In genomic region chr3:133573629-133574194, GRCh38 we compare ENCODE assay signal across 8 cellular contexts. TPM values are rescaled to one million over a fixed set of nuclear protein-coding genes. Genes with fewer than 3 reads are reported as not detected.
A peak's percentile ranks its signal among the peaks of the same experiment; 100 is the strongest.
DNase-seq lines count a peak whose midpoint lies in the region; FAIRE-seq and TF ChIP-seq lines count a peak whose summit lies in the region.

TSS of gene CDV3 (plus strand) at chr3:133573686. CDS start at chr3:133574045, 359 bp downstream.

- FAIRE-seq in GM12892 (lab: Jason Lieb, UNC): no peak

- peaks cover 11% of the 10 kb centered on the region for H4K20me1 ChIP-seq in MM.1S (ENCODE audit: insufficient read depth, low read length)

- H3K9ac ChIP-seq in MM.1S (ENCODE audit: low read length) (peak within 1 kb of the TSS; percentile 94), mucosa of rectum (ENCODE audit: low read depth in 1 of 2, low read length in 2 of 2) (peak within 1 kb of the TSS; percentile 79 to 97)

- 0 to 1% methylated on average over 81 of the region's 81 CpGs for WGBS in ectodermal cell, 2 experiments

- H3K27me3 ChIP-seq in H7 (ENCODE audit: control insufficient read depth, insufficient read depth, low read length): no peaks in the 10 kb centered on the region
- H3K27me3 ChIP-seq in MM.1S (replicated peaks; ENCODE audit: insufficient read depth, low read length): no peaks in the 10 kb centered on the region
- no peaks in the 10 kb centered on the region for H3K27me3 ChIP-seq in ectodermal cell (ENCODE audit: control insufficient read depth, insufficient read depth, low read length, poor library complexity, severe bottlenecking)
- no peaks in the 10 kb centered on the region for H3K27me3 ChIP-seq in mucosa of rectum (ENCODE audit: control insufficient read depth in 2 of 2, insufficient read depth in 2 of 2, low read length in 2 of 2)

- no peaks in the 10 kb centered on the region for H3K9me2 ChIP-seq in MM.1S (replicated peaks; ENCODE audit: insufficient read depth, low read length)

- H3K4me1 ChIP-seq in MM.1S (ENCODE audit: low read length) (peaks cover 35% of the 10 kb centered on the region), ectodermal cell (ENCODE audit: control insufficient read depth, insufficient read depth, low read length) (peaks cover 10% of the 10 kb centered on the region), mucosa of rectum (ENCODE audit: control insufficient read depth in 2 of 2, insufficient read depth in 2 of 2, low read length in 2 of 2) (peaks cover 19 to 21% of the 10 kb centered on the region in 2 donors)

- DNase-seq in GM12892 (ENCODE audit: insufficient read length) (no peak), H7 (peak; percentile 79), MM.1S (no peak), NCI-H748 (lab: John Stamatoyannopoulos, UW; ENCODE audit: unreplicated experiment) (no peak), SHP77 (lab: John Stamatoyannopoulos, UW) (no peak), NCI-H774 (lab: John Stamatoyannopoulos, UW) (no peak)

- H3K9me3 ChIP-seq in MM.1S (replicated peaks; ENCODE audit: insufficient read depth, low read length) (no peaks in the 10 kb centered on the region), ectodermal cell (ENCODE audit: control insufficient read depth, low read length) (no peaks in the 10 kb centered on the region), mucosa of rectum (ENCODE audit: control insufficient read depth in 2 of 2, low read length in 2 of 2) (no peaks in the 10 kb centered on the region)

- H3K4me2 ChIP-seq in MM.1S (ENCODE audit: low read depth, low read length): peak within 1 kb of the TSS; percentile 87

- H3K36me3 ChIP-seq in H7 (replicated peaks; ENCODE audit: control insufficient read depth, insufficient read depth, low read length): peaks cover 13% of the 10 kb centered on the region
- H3K36me3 ChIP-seq in MM.1S (replicated peaks; ENCODE audit: insufficient read depth, low read length): peaks cover 23% of the 10 kb centered on the region
- peaks cover 12% of the 10 kb centered on the region for H3K36me3 ChIP-seq in ectodermal cell (ENCODE audit: control insufficient read depth, insufficient read depth, low read length)
- H3K36me3 ChIP-seq in mucosa of rectum (ENCODE audit: control insufficient read depth in 2 of 2, insufficient read depth in 2 of 2, low read length in 2 of 2): peaks cover 19 to 22% of the 10 kb centered on the region in 2 donors

- peaks cover 44% of the 10 kb centered on the region for H3K79me2 ChIP-seq in MM.1S (ENCODE audit: low read length)

- H3F3A ChIP-seq in MM.1S (ENCODE audit: insufficient read depth, low read length): peaks cover 69% of the 10 kb centered on the region

- H3K4me3 ChIP-seq in H7 (ENCODE audit: insufficient read depth, low read depth, low read length) (peak within 1 kb of the TSS; percentile 87), MM.1S (ENCODE audit: low read length) (peak within 1 kb of the TSS; percentile 81), ectodermal cell (ENCODE audit: insufficient read depth, low read depth, low read length) (peak within 1 kb of the TSS; percentile 83), mucosa of rectum (ENCODE audit: low read length in 2 of 2) (peak within 1 kb of the TSS; percentile 77 to 91)

- no peak for TF ChIP-seq CTCF in MM.1S (IDR thresholded peaks at IDR 0.05; ENCODE audit: low read length)

- peak; percentile 52; the same call in 1 of the 2 replicates for TF ChIP-seq POLR2A in GM12892 (IDR thresholded peaks at IDR 0.05; ENCODE audit: low read depth, low read length)

- no peak within 1 kb of the TSS for H2AFZ ChIP-seq in MM.1S (ENCODE audit: low read length)

- H3K27ac ChIP-seq in MM.1S (ENCODE audit: low read length): peak within 1 kb of the TSS; percentile 96
- H3K27ac ChIP-seq in ectodermal cell (ENCODE audit: insufficient read depth, low read depth, low read length, poor library complexity, severe bottlenecking): peak within 1 kb of the TSS; percentile 94
- peak within 1 kb of the TSS; percentile 98 for H3K27ac ChIP-seq in mucosa of rectum (ENCODE audit: low read depth in 2 of 2, low read length in 2 of 2)

RNA-seq across cellular contexts. Expression of gene CDV3, which starts in this region (rescaled TPM):
- 133 TPM for polyA plus RNA-seq in GM12892 (2012; ENCODE audit: missing spikeins)
- total RNA-seq in H7 (2014; rRNA removed; shearing (Covaris generic)): 89.7 and 129 TPM in 2 replicates
- polyA plus RNA-seq in ectodermal cell (2013, experiment 1 of 4): 192 TPM
- 205 TPM for polyA plus RNA-seq in ectodermal cell (2013, experiment 2 of 4)
- 148 TPM for polyA plus RNA-seq in ectodermal cell (2013, experiment 3 of 4)
- 167 TPM for polyA plus RNA-seq in ectodermal cell (2013, experiment 4 of 4)
